In the genomic region with DNA sequence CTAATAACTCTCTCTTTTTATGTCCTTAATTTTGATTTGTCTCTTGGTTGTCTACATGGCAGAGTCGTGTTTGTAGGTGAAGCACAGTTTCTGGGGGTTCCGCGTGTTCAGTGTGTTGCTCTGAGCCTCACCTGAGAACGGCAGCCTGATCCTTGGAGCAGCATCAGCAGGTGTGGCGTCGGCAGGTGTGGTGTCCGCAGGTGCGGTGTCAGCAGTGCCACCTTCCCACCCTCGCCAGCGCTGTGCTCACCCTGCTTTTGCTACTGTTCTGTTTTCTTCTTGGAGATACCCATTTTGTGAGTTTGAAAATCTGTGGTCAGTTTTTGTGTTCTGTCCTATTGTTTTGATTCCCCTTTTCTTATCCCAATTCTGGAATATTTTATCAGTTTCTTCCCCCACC, we compare ENCODE assay signal across 19 cellular contexts.
"Had no signal": no experiment of that assay in that cellular context is flagged by ENCODE, and none has a peak within 500 bp of the region (broad histone marks: within the 10 kb centered on the region; RNA-seq: fewer than 3 reads in every experiment).

No MANE protein-coding gene starts in this region.

- ATAC-seq: HepG2, T-cell had no signal

- H3K4me3 ChIP-seq: MG63 had no signal

- DNase-seq: IMR-90, Karpas-422, KG1, MG63, NCI-H1092 treated with DMSO at 0.1 percent for 48 hours, NCI-H1436, NCI-H1694 treated with DMSO at 0.1 percent for 48 hours, NCI-H1930, NCI-H2081 treated with DMSO at 0.1 percent for 48 hours, NCI-H2227 treated with DMSO at 0.1 percent for 48 hours, NCI-H524, NCI-H526 treated with DMSO at 0.1 percent for 48 hours, NCI-H82, RPMI8226, SHP77, SK-N-SH, SW 1271, T-cell had no signal

- H3K36me3 ChIP-seq: MG63 had no signal

- H3K27me3 ChIP-seq: MG63 had no signal

- H3K9me3 ChIP-seq: MG63, SK-N-SH had no signal
